Comparison of ENCODE assay signal across 16 cellular contexts in the genomic region with DNA sequence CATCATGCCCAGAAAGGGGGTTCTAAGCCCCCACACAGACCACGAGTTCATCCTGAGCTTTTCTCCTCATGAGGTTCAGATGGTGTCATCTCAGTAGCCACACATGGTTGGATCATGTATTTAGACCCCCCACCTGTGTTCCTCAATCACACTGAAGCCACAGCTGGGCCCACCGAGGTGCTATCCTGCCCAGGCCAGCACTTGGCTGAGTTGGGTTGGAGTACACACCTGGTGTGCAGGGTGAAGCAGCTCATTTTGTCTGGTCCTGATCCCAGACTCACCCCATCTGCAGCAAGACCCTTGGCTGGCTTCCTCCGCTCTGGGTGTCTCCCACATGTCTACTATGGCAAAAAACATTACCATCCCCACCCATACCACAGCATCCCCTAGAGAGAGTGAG. TPM values are rescaled to one million over a fixed set of nuclear protein-coding genes. Genes with fewer than 3 reads are reported as not detected.
DNase-seq lines count a peak whose midpoint lies in the region; ATAC-seq and TF ChIP-seq lines count a peak whose summit lies in the region.
"Had no signal": no experiment of that assay in that cellular context is flagged by ENCODE, and none has a peak within 500 bp of the region (broad histone marks: within the 10 kb centered on the region; RNA-seq: fewer than 3 reads in every experiment).

No MANE protein-coding gene starts in this region.

- H3K9me3 ChIP-seq in neural progenitor cell (ENCODE audit: low read depth) = no peaks in the 10 kb centered on the region
- H3K9me3 ChIP-seq: Caco-2 had no signal

- H3K36me3 ChIP-seq in neural progenitor cell = no peaks in the 10 kb centered on the region

- DNase-seq in RPMI8226 (peak; percentile 0), caudate nucleus (lab: John Stamatoyannopoulos, UW) (no peak), neural progenitor cell (ENCODE audit: low spot score) (no peak), NCI-H146 (lab: John Stamatoyannopoulos, UW) (no peak), COLO668 (lab: John Stamatoyannopoulos, UW; ENCODE audit: unreplicated experiment) (no peak)
- no peak for DNase-seq in activated naive CD8-positive, alpha-beta T cell treated with anti-CD3 and anti-CD28 coated beads, Interleukin-2, amount 50 U/mL, for 24 hours
- DNase-seq: Caco-2; CD4-positive, alpha-beta memory T cell; DMS153; DND-41; GOT3; H7; HCEC 1CT had no signal

- H3K27ac ChIP-seq in caudate nucleus (ENCODE audit: low read depth, low read length) = peak overlapping the region; percentile 72
- no peak overlapping the region for H3K27ac ChIP-seq in neural progenitor cell
- peak overlapping the region; percentile 2 for H3K27ac ChIP-seq in temporal lobe (ENCODE audit: low read depth, low read length)

- H3K27me3 ChIP-seq in neural progenitor cell = no peaks in the 10 kb centered on the region

- no peak overlapping the region for H2AFZ ChIP-seq in neural progenitor cell (replicated peaks)

- no peak overlapping the region for H3K9ac ChIP-seq in neural progenitor cell

- no peak overlapping the region for H3K4me3 ChIP-seq in neural progenitor cell

- no peak overlapping the region for H3K4me2 ChIP-seq in neural progenitor cell

- ATAC-seq in activated naive CD8-positive, alpha-beta T cell treated with anti-CD3 and anti-CD28 coated beads, Interleukin-2, amount 50 U/mL, for 24 hours = no peak

- no peaks in the 10 kb centered on the region for H3K36me3 Mint-ChIP-seq in neural progenitor cell
- H3K36me3 Mint-ChIP-seq in activated naive CD8-positive, alpha-beta T cell treated with anti-CD3 and anti-CD28 coated beads, Interleukin-2, amount 50 U/mL, for 24 hours (ENCODE audit: low read depth) = no peaks in the 10 kb centered on the region

- H4K20me1 ChIP-seq in neural progenitor cell (ENCODE audit: low read depth) = no peaks in the 10 kb centered on the region

- peak overlapping the region; percentile 78 for H3K27ac Mint-ChIP-seq in neural progenitor cell
- H3K27ac Mint-ChIP-seq in activated naive CD8-positive, alpha-beta T cell treated with anti-CD3 and anti-CD28 coated beads, Interleukin-2, amount 50 U/mL, for 24 hours = no peak overlapping the region

- H3K9me3 Mint-ChIP-seq in neural progenitor cell = no peaks in the 10 kb centered on the region
- no peaks in the 10 kb centered on the region for H3K9me3 Mint-ChIP-seq in activated naive CD8-positive, alpha-beta T cell treated with anti-CD3 and anti-CD28 coated beads, Interleukin-2, amount 50 U/mL, for 24 hours

- H3F3A ChIP-seq in neural progenitor cell (ENCODE audit: low read depth) = peaks cover 13% of the 10 kb centered on the region

- H3K4me1 Mint-ChIP-seq in neural progenitor cell = peaks cover 24% of the 10 kb centered on the region
- no peaks in the 10 kb centered on the region for H3K4me1 Mint-ChIP-seq in activated naive CD8-positive, alpha-beta T cell treated with anti-CD3 and anti-CD28 coated beads, Interleukin-2, amount 50 U/mL, for 24 hours
- H3K4me1 Mint-ChIP-seq: CD4-positive, alpha-beta memory T cell had no signal

- H3K79me2 ChIP-seq in neural progenitor cell (ENCODE audit: low read depth) = no peaks in the 10 kb centered on the region

- no peak for TF ChIP-seq CTCF in neural progenitor cell (IDR thresholded peaks at IDR 0.05)

- peaks cover 2% of the 10 kb centered on the region for H3K27me3 Mint-ChIP-seq in neural progenitor cell (ENCODE audit: insufficient read depth, low read depth)
- H3K27me3 Mint-ChIP-seq in activated naive CD8-positive, alpha-beta T cell treated with anti-CD3 and anti-CD28 coated beads, Interleukin-2, amount 50 U/mL, for 24 hours = no peaks in the 10 kb centered on the region
- H3K27me3 Mint-ChIP-seq: CD4-positive, alpha-beta memory T cell had no signal

- no peak overlapping the region for H3K4me3 Mint-ChIP-seq in neural progenitor cell
- H3K4me3 Mint-ChIP-seq in activated naive CD8-positive, alpha-beta T cell treated with anti-CD3 and anti-CD28 coated beads, Interleukin-2, amount 50 U/mL, for 24 hours = no peak overlapping the region
- H3K4me3 Mint-ChIP-seq: CD4-positive, alpha-beta memory T cell had no signal

- peaks cover 14% of the 10 kb centered on the region for H3K4me1 ChIP-seq in neural progenitor cell
- H3K4me1 ChIP-seq: Caco-2 had no signal

RNA-seq across cellular contexts. Expression of a gene that starts 41.9 kb away (rescaled TPM):
- total RNA-seq in neural progenitor cell (ENCODE audit: low replicate concordance) (3.3 and 13.3 TPM in 2 replicates), temporal lobe (22.1 TPM)

RNA-seq across cellular contexts. Expression of a gene that starts 43.5 kb away (rescaled TPM):
- total RNA-seq in neural progenitor cell (ENCODE audit: low replicate concordance) (3.1 and 5.5 TPM in 2 replicates), temporal lobe (6.4 TPM)

RNA-seq across cellular contexts. Expression of a gene that starts 56.0 kb away (rescaled TPM):
- total RNA-seq in neural progenitor cell (ENCODE audit: low replicate concordance) = 0.60 and 1.4 TPM in 2 replicates
- total RNA-seq in temporal lobe = 0.74 TPM
- total RNA-seq: A172, A673 had no signal
